In genomic region chr22:30361916-30362631, GRCh38 we compare ENCODE assay signal across 17 cellular contexts. TPM values are rescaled to one million over a fixed set of nuclear protein-coding genes. Genes with fewer than 3 reads are reported as not detected.
DNase-seq lines count a peak whose midpoint lies in the region; ATAC-seq and TF ChIP-seq lines count a peak whose summit lies in the region.
"Had no signal": no experiment of that assay in that cellular context is flagged by ENCODE, and none has a peak within 500 bp of the region (broad histone marks: within the 10 kb centered on the region; RNA-seq: fewer than 3 reads in every experiment).

No MANE protein-coding gene starts in this region.

- intact Hi-C loops in activated T-helper 1 cell treated with anti-CD3 and anti-CD28 coated beads, Interleukin-12 subunit alpha, Interleukin-12 subunit beta, Interleukin-2, Interleukin-4 antibody, amounts not matched to agents 30 ng/mL and 10 ng/mL and 1 ng/mL, durations not matched to agents 14 hours and 24 hours and 36 hours (cut with micrococcal nuclease) = no loop called here
- intact Hi-C loops in dorsolateral prefrontal cortex (cut with DNase I) = no loop called here

- peak overlapping the region; percentile 29; the same call in 1 of the 2 replicates for H2AFZ ChIP-seq in GM23338

- no peaks in the 10 kb centered on the region for H3K9me3 Mint-ChIP-seq in activated CD4-positive, alpha-beta T cell treated with anti-CD3 and anti-CD28 coated beads, Interleukin-2, amount 10 ng/mL, durations not matched to agents 7 days and 5 days
- H3K9me3 Mint-ChIP-seq in GM23338 = no peaks in the 10 kb centered on the region
- no peaks in the 10 kb centered on the region for H3K9me3 Mint-ChIP-seq in activated T-helper 1 cell treated with anti-CD3 and anti-CD28 coated beads, Interleukin-12 subunit alpha, Interleukin-12 subunit beta, Interleukin-2, Interleukin-4 antibody, amounts not matched to agents 30 ng/mL and 10 ng/mL and 1 ng/mL, durations not matched to agents 14 hours and 24 hours and 36 hours
- no peaks in the 10 kb centered on the region for H3K9me3 Mint-ChIP-seq in neural crest cell
- H3K9me3 Mint-ChIP-seq: CD8-positive, alpha-beta T cell had no signal

- H3K27ac ChIP-seq in GM23338 (ENCODE audit: low read depth) (peak overlapping the region; percentile 72; the same call in 1 of the 2 replicates), dorsolateral prefrontal cortex (no peak overlapping the region)

- H3K9me2 ChIP-seq in GM23338 (ENCODE audit: insufficient read depth) = no peaks in the 10 kb centered on the region

- 0 out of 2 replicates have a peak overlapping the region, but pooled peaks have one; percentile 30 for H3K4me3 ChIP-seq in GM23338
- H3K4me3 ChIP-seq in dorsolateral prefrontal cortex = no peak overlapping the region

- H3K4me1 Mint-ChIP-seq in activated CD4-positive, alpha-beta T cell treated with anti-CD3 and anti-CD28 coated beads, Interleukin-2, amount 10 ng/mL, durations not matched to agents 7 days and 5 days = peaks cover 13% of the 10 kb centered on the region
- H3K4me1 Mint-ChIP-seq in GM23338 = peaks cover 27% of the 10 kb centered on the region
- H3K4me1 Mint-ChIP-seq in activated T-helper 1 cell treated with anti-CD3 and anti-CD28 coated beads, Interleukin-12 subunit alpha, Interleukin-12 subunit beta, Interleukin-2, Interleukin-4 antibody, amounts not matched to agents 30 ng/mL and 10 ng/mL and 1 ng/mL, durations not matched to agents 14 hours and 24 hours and 36 hours (ENCODE audit: low read depth) = peaks cover 8% of the 10 kb centered on the region
- peaks cover 11% of the 10 kb centered on the region for H3K4me1 Mint-ChIP-seq in neural crest cell

- no peaks in the 10 kb centered on the region for H3K27me3 ChIP-seq in GM23338 (ENCODE audit: insufficient read depth)
- no peaks in the 10 kb centered on the region for H3K27me3 ChIP-seq in dorsolateral prefrontal cortex

- no peaks in the 10 kb centered on the region for H3K36me3 Mint-ChIP-seq in activated CD4-positive, alpha-beta T cell treated with anti-CD3 and anti-CD28 coated beads, Interleukin-2, amount 10 ng/mL, durations not matched to agents 7 days and 5 days (ENCODE audit: low read depth)
- peaks cover 6% of the 10 kb centered on the region; the same call in 1 of the 3 replicates for H3K36me3 Mint-ChIP-seq in GM23338 (ENCODE audit: low read depth)
- H3K36me3 Mint-ChIP-seq in activated T-helper 1 cell treated with anti-CD3 and anti-CD28 coated beads, Interleukin-12 subunit alpha, Interleukin-12 subunit beta, Interleukin-2, Interleukin-4 antibody, amounts not matched to agents 30 ng/mL and 10 ng/mL and 1 ng/mL, durations not matched to agents 14 hours and 24 hours and 36 hours (ENCODE audit: low read depth) = no peaks in the 10 kb centered on the region
- no peaks in the 10 kb centered on the region for H3K36me3 Mint-ChIP-seq in neural crest cell (ENCODE audit: low read depth)

- TF ChIP-seq CTCF in GM23338 (conservative IDR thresholded peaks at IDR 0.05; ENCODE audit: low read depth in 2 of 2) (no peak), neural crest cell (conservative IDR thresholded peaks at IDR 0.05) (no peak), dorsolateral prefrontal cortex (IDR thresholded peaks at IDR 0.05 in 54 of 56, conservative IDR thresholded peaks at IDR 0.05 in 2 of 56; ENCODE audit: low read depth in 1 of 56, partially characterized antibody in 56 of 56) (no peak)

- CTCF ChIA-PET in activated CD4-positive, alpha-beta T cell treated with anti-CD3 and anti-CD28 coated beads, Interleukin-2, amount 10 ng/mL, durations not matched to agents 7 days and 5 days (lab: Charles Lee) = no interaction called here

- no peaks in the 10 kb centered on the region for H3K27me3 Mint-ChIP-seq in activated CD4-positive, alpha-beta T cell treated with anti-CD3 and anti-CD28 coated beads, Interleukin-2, amount 10 ng/mL, durations not matched to agents 7 days and 5 days
- H3K27me3 Mint-ChIP-seq in GM23338 (ENCODE audit: insufficient read depth, low read depth, poor library complexity) (peaks cover 11% of the 10 kb centered on the region), neural crest cell (ENCODE audit: low read depth) (no peaks in the 10 kb centered on the region)
- peaks cover 6% of the 10 kb centered on the region for H3K27me3 Mint-ChIP-seq in activated T-helper 1 cell treated with anti-CD3 and anti-CD28 coated beads, Interleukin-12 subunit alpha, Interleukin-12 subunit beta, Interleukin-2, Interleukin-4 antibody, amounts not matched to agents 30 ng/mL and 10 ng/mL and 1 ng/mL, durations not matched to agents 14 hours and 24 hours and 36 hours (ENCODE audit: insufficient read depth)

- no peak for DNase-seq in activated CD4-positive, alpha-beta T cell treated with anti-CD3 and anti-CD28 coated beads, Interleukin-2, amount 10 ng/mL, durations not matched to agents 7 days and 5 days
- DNase-seq in activated CD4-positive, alpha-beta T cell treated with anti-CD3 and anti-CD28 coated beads for 1 hour = no peak
- DNase-seq in GM23338 (ENCODE audit: low spot score) (no peak), neural crest cell (ENCODE audit: low read depth, low spot score) (no peak), dorsolateral prefrontal cortex (no peak)
- no peak for DNase-seq in activated T-helper 1 cell treated with anti-CD3 and anti-CD28 coated beads, Interleukin-12 subunit alpha, Interleukin-12 subunit beta, Interleukin-2, Interleukin-4 antibody, amounts not matched to agents 30 ng/mL and 10 ng/mL and 1 ng/mL, durations not matched to agents 14 hours and 24 hours and 36 hours (ENCODE audit: low spot score)
- DNase-seq in stimulated activated CD4-positive, alpha-beta T cell treated with anti-CD3 and anti-CD28 coated beads, Interleukin-2, amount 100 ng/mL, for 24 hours = no peak
- DNase-seq: ACHN; CD8-positive, alpha-beta T cell; KBM-7; NCI-H1048; NCI-H2081 treated with DMSO at 0.1 percent for 48 hours; NCI-H226; Right ventricle myocardium superior had no signal

- H3K27ac Mint-ChIP-seq in activated CD4-positive, alpha-beta T cell treated with anti-CD3 and anti-CD28 coated beads, Interleukin-2, amount 10 ng/mL, durations not matched to agents 7 days and 5 days = peak overlapping the region; percentile 6
- H3K27ac Mint-ChIP-seq in GM23338 (peak overlapping the region; percentile 23), neural crest cell (ENCODE audit: unreplicated experiment) (peak overlapping the region; percentile 67)
- peak overlapping the region; percentile 15 for H3K27ac Mint-ChIP-seq in activated T-helper 1 cell treated with anti-CD3 and anti-CD28 coated beads, Interleukin-12 subunit alpha, Interleukin-12 subunit beta, Interleukin-2, Interleukin-4 antibody, amounts not matched to agents 30 ng/mL and 10 ng/mL and 1 ng/mL, durations not matched to agents 14 hours and 24 hours and 36 hours
- H3K27ac Mint-ChIP-seq: CD8-positive, alpha-beta T cell had no signal

- POLR2A ChIA-PET in activated CD4-positive, alpha-beta T cell treated with anti-CD3 and anti-CD28 coated beads, Interleukin-2, amount 10 ng/mL, durations not matched to agents 7 days and 5 days (lab: Charles Lee) = no interaction called here

- H3K4me3 Mint-ChIP-seq in activated CD4-positive, alpha-beta T cell treated with anti-CD3 and anti-CD28 coated beads, Interleukin-2, amount 10 ng/mL, durations not matched to agents 7 days and 5 days = no peak overlapping the region
- H3K4me3 Mint-ChIP-seq in GM23338 (peak overlapping the region; percentile 14; the same call in 1 of the 3 replicates), neural crest cell (no peak overlapping the region)
- H3K4me3 Mint-ChIP-seq in activated T-helper 1 cell treated with anti-CD3 and anti-CD28 coated beads, Interleukin-12 subunit alpha, Interleukin-12 subunit beta, Interleukin-2, Interleukin-4 antibody, amounts not matched to agents 30 ng/mL and 10 ng/mL and 1 ng/mL, durations not matched to agents 14 hours and 24 hours and 36 hours = no peak overlapping the region
- H3K4me3 Mint-ChIP-seq: CD8-positive, alpha-beta T cell had no signal

- H3K4me1 ChIP-seq in GM23338 (ENCODE audit: insufficient read depth) = peaks cover 23% of the 10 kb centered on the region

- 0 out of 2 replicates have a peak, but pooled peaks cover 12% of the 10 kb centered on the region for H3F3A ChIP-seq in GM23338 (replicated peaks; ENCODE audit: low read depth)

- 0 out of 2 replicates have a peak, but pooled peaks cover 5% of the 10 kb centered on the region for H3K79me2 ChIP-seq in GM23338 (replicated peaks; ENCODE audit: insufficient read depth)

- H3K4me2 ChIP-seq in GM23338 = peak overlapping the region; percentile 69; the same call in 1 of the 2 replicates

- H4K20me1 ChIP-seq in GM23338 (replicated peaks; ENCODE audit: insufficient read depth) = no peaks in the 10 kb centered on the region

- no peaks in the 10 kb centered on the region for H3K36me3 ChIP-seq in GM23338 (ENCODE audit: insufficient read depth)

- no peak for ATAC-seq in GM23338
- ATAC-seq in GM21737 (IDR thresholded peaks at IDR 0.05; ENCODE audit: unreplicated experiment) = no peak
- ATAC-seq: CD8-positive, alpha-beta T cell; Panc1; SK-N-SH treated with all-trans-retinoic acid at 6 μM for 48 hours had no signal

RNA-seq across cellular contexts. Expression of gene CCDC157, which starts 5.3 kb away (rescaled TPM):
- 1 to 10 TPM; 3.5 to 4.3 TPM for total RNA-seq in activated CD4-positive, alpha-beta T cell treated with anti-CD3 and anti-CD28 coated beads, Interleukin-2, amount 10 ng/mL, durations not matched to agents 7 days and 5 days
- 6.9 and 7.9 TPM in 2 replicates for total RNA-seq in GM23338 (2014; rRNA removed; shearing (Covaris generic))
- polyA plus RNA-seq in GM23338 (2016; fragmentation: Nextera tagmentation; extraction: Ambion mirVana) = 3.7 and 3.8 TPM in 2 replicates
- 2.4 and 3.0 TPM in 2 replicates for total RNA-seq in activated T-helper 1 cell treated with anti-CD3 and anti-CD28 coated beads, Interleukin-12 subunit alpha, Interleukin-12 subunit beta, Interleukin-2, Interleukin-4 antibody, amounts not matched to agents 30 ng/mL and 10 ng/mL and 1 ng/mL, durations not matched to agents 14 hours and 24 hours and 36 hours
- total RNA-seq in neural crest cell (8.3 and 9.3 TPM in 2 replicates), dorsolateral prefrontal cortex (10 to 100 TPM in 1 of 120 experiments, 1 to 10 TPM in 119; 1.9 to 13.1 (median 6.2) TPM)

RNA-seq across cellular contexts. Expression of gene SF3A1, which starts 5.4 kb away (rescaled TPM):
- 100 to 1,000 TPM; 247 to 279 TPM for total RNA-seq in activated CD4-positive, alpha-beta T cell treated with anti-CD3 and anti-CD28 coated beads, Interleukin-2, amount 10 ng/mL, durations not matched to agents 7 days and 5 days
- 108 and 170 TPM in 2 replicates for total RNA-seq in GM23338 (2014; rRNA removed; shearing (Covaris generic))
- polyA plus RNA-seq in GM23338 (2016; fragmentation: Nextera tagmentation; extraction: Ambion mirVana) = 93.4 and 107 TPM in 2 replicates
- 308 and 310 TPM in 2 replicates for total RNA-seq in activated T-helper 1 cell treated with anti-CD3 and anti-CD28 coated beads, Interleukin-12 subunit alpha, Interleukin-12 subunit beta, Interleukin-2, Interleukin-4 antibody, amounts not matched to agents 30 ng/mL and 10 ng/mL and 1 ng/mL, durations not matched to agents 14 hours and 24 hours and 36 hours
- 252 and 265 TPM in 2 replicates for total RNA-seq in neural crest cell
- total RNA-seq in dorsolateral prefrontal cortex = 100 to 1,000 TPM; 120 to 195 (median 158) TPM

RNA-seq across cellular contexts. Expression of gene RNF215, which starts 25.1 kb away (rescaled TPM):
- 1 to 10 TPM; 9.8 to 9.9 TPM for total RNA-seq in activated CD4-positive, alpha-beta T cell treated with anti-CD3 and anti-CD28 coated beads, Interleukin-2, amount 10 ng/mL, durations not matched to agents 7 days and 5 days
- total RNA-seq in GM23338 (2014; rRNA removed; shearing (Covaris generic)) = 12.4 and 13.9 TPM in 2 replicates
- 1.8 and 3.3 TPM in 2 replicates for polyA plus RNA-seq in GM23338 (2016; fragmentation: Nextera tagmentation; extraction: Ambion mirVana)
- 10.3 and 13.2 TPM in 2 replicates for total RNA-seq in activated T-helper 1 cell treated with anti-CD3 and anti-CD28 coated beads, Interleukin-12 subunit alpha, Interleukin-12 subunit beta, Interleukin-2, Interleukin-4 antibody, amounts not matched to agents 30 ng/mL and 10 ng/mL and 1 ng/mL, durations not matched to agents 14 hours and 24 hours and 36 hours
- total RNA-seq in neural crest cell (27.4 and 29.2 TPM in 2 replicates), dorsolateral prefrontal cortex (10 to 100 TPM; 18.9 to 55.4 (median 34.4) TPM)

RNA-seq across cellular contexts. Expression of gene SEC14L2, which starts 34.7 kb away (rescaled TPM):
- total RNA-seq in activated CD4-positive, alpha-beta T cell treated with anti-CD3 and anti-CD28 coated beads, Interleukin-2, amount 10 ng/mL, durations not matched to agents 7 days and 5 days = 10 to 100 TPM in 1 of 2 experiments, 1 to 10 TPM in 1; 7.6 to 10.5 TPM
- 2.1 and 4.2 TPM in 2 replicates for total RNA-seq in GM23338 (2014; rRNA removed; shearing (Covaris generic))
- polyA plus RNA-seq in GM23338 (2016; fragmentation: Nextera tagmentation; extraction: Ambion mirVana) = 2.2 and 2.5 TPM in 2 replicates
- 25.6 and 27.0 TPM in 2 replicates for total RNA-seq in activated T-helper 1 cell treated with anti-CD3 and anti-CD28 coated beads, Interleukin-12 subunit alpha, Interleukin-12 subunit beta, Interleukin-2, Interleukin-4 antibody, amounts not matched to agents 30 ng/mL and 10 ng/mL and 1 ng/mL, durations not matched to agents 14 hours and 24 hours and 36 hours
- total RNA-seq in neural crest cell (10.8 and 11.6 TPM in 2 replicates), dorsolateral prefrontal cortex (100 to 1,000 TPM in 7 of 120 experiments, 10 to 100 TPM in 113; 48.9 to 142 (median 72.0) TPM)

RNA-seq across cellular contexts. Expression of gene TBC1D10A, which starts 35.3 kb away (rescaled TPM):
- total RNA-seq in activated CD4-positive, alpha-beta T cell treated with anti-CD3 and anti-CD28 coated beads, Interleukin-2, amount 10 ng/mL, durations not matched to agents 7 days and 5 days = 10 to 100 TPM; 45.5 to 47.6 TPM
- 6.0 and 8.8 TPM in 2 replicates for total RNA-seq in GM23338 (2014; rRNA removed; shearing (Covaris generic))
- polyA plus RNA-seq in GM23338 (2016; fragmentation: Nextera tagmentation; extraction: Ambion mirVana) = 3.3 and 4.2 TPM in 2 replicates
- total RNA-seq in activated T-helper 1 cell treated with anti-CD3 and anti-CD28 coated beads, Interleukin-12 subunit alpha, Interleukin-12 subunit beta, Interleukin-2, Interleukin-4 antibody, amounts not matched to agents 30 ng/mL and 10 ng/mL and 1 ng/mL, durations not matched to agents 14 hours and 24 hours and 36 hours = 17.3 and 24.9 TPM in 2 replicates
- total RNA-seq in neural crest cell (8.2 and 8.5 TPM in 2 replicates), dorsolateral prefrontal cortex (10 to 100 TPM in 116 of 120 experiments, 1 to 10 TPM in 4; 8.7 to 34.6 (median 16.2) TPM)

Comparison
In these comparisons a context has a peak if more than half of its experiments do, and no peak if none do; other contexts are left out.
1. H3K27ac Mint-ChIP-seq: peak in every context shown above with its lines; median percentile 67 in neural crest cell; 23 in GM23338; 15 in activated T-helper 1 cell treated with anti-CD3 and anti-CD28 coated beads, Interleukin-12 subunit alpha, Interleukin-12 subunit beta, Interleukin-2, Interleukin-4 antibody, amounts not matched to agents 30 ng/mL and 10 ng/mL and 1 ng/mL, durations not matched to agents 14 hours and 24 hours and 36 hours; 6 in activated CD4-positive, alpha-beta T cell treated with anti-CD3 and anti-CD28 coated beads, Interleukin-2, amount 10 ng/mL, durations not matched to agents 7 days and 5 days.